In genomic region chr9:35102769-35103659, GRCh38 we compare ENCODE assay signal across 9 cellular contexts.
DNase-seq lines count a peak whose midpoint lies in the region; ATAC-seq, FAIRE-seq and TF ChIP-seq lines count a peak whose summit lies in the region.
"Had no signal": no experiment of that assay in that cellular context is flagged by ENCODE, and none has a peak within 500 bp of the region (broad histone marks: within the 10 kb centered on the region; RNA-seq: fewer than 3 reads in every experiment).

TSS of gene STOML2 (minus strand) at chr9:35103131. CDS start at chr9:35103094, 37 bp downstream.

- H3K36me3 Mint-ChIP-seq in central memory CD8-positive, alpha-beta T cell (ENCODE audit: insufficient read depth): peaks cover 21% of the 10 kb centered on the region

- ATAC-seq in GM19025 (IDR thresholded peaks at IDR 0.05; ENCODE audit: low read depth, unreplicated experiment) (peak; percentile 95), HG03342 (IDR thresholded peaks at IDR 0.05; ENCODE audit: unreplicated experiment) (peak; percentile 88)
- peak; percentile 99 for ATAC-seq in central memory CD8-positive, alpha-beta T cell (replicated peaks; ENCODE audit: extremely low read depth, poor library complexity, severe bottlenecking)

- H3K4me3 ChIP-seq in AG09309 (ENCODE audit: control insufficient read depth, low read depth, low read length): peak within 1 kb of the TSS; percentile 52

- H3K4me1 Mint-ChIP-seq in central memory CD8-positive, alpha-beta T cell: peaks cover 30% of the 10 kb centered on the region

- peak; percentile 96 for FAIRE-seq in islet of Langerhans (lab: Jason Lieb, UNC)
- FAIRE-seq: colon had no signal

- no peaks in the 10 kb centered on the region for H3K9me3 Mint-ChIP-seq in central memory CD8-positive, alpha-beta T cell

- H3K27me3 Mint-ChIP-seq in central memory CD8-positive, alpha-beta T cell: no peaks in the 10 kb centered on the region

- H3K27ac Mint-ChIP-seq in central memory CD8-positive, alpha-beta T cell (ENCODE audit: low read depth): peak within 1 kb of the TSS; percentile 89

- H3K4me3 Mint-ChIP-seq in central memory CD8-positive, alpha-beta T cell: peak within 1 kb of the TSS; percentile 85

- DNase-seq in AG09309 (ENCODE audit: low read depth): peak; percentile 85
- DNase-seq in NCI-H446 (lab: John Stamatoyannopoulos, UW): peak; percentile 95 to 96
- peak; percentile 88 for DNase-seq in activated CD4-positive, CD25-positive, alpha-beta regulatory T cell treated with anti-CD3 and anti-CD28 coated beads, Interleukin-2, amount 50 U/mL, for 16 hours (ENCODE audit: low read depth, low spot score)
- peak; percentile 84 to 88 for DNase-seq in central memory CD8-positive, alpha-beta T cell (ENCODE audit: low spot score in 2 of 2)
- peak; percentile 83 for DNase-seq in stimulated activated CD4-positive, alpha-beta T cell treated with anti-CD3 and anti-CD28 coated beads, Interleukin-12 subunit alpha, Interleukin-12 subunit beta, amount 100 ng/mL, for 4 hours

- no peak for TF ChIP-seq CTCF in AG09309 (IDR thresholded peaks at IDR 0.05; ENCODE audit: control insufficient read depth, insufficient read depth, low read depth, low read length, missing control alignments)

Comparison
In these comparisons a context has a peak if more than half of its experiments do, and no peak if none do; other contexts are left out.
1. Peak in every context shown above with its lines: DNase-seq, ATAC-seq and H3K4me3 ChIP-seq.